In genomic region chr7:99992330-99993037, GRCh38 we compare ENCODE assay signal across 1 cellular context.
TF ChIP-seq lines count a peak whose summit lies in the region.

No MANE protein-coding gene starts in this region.

TF ChIP-seq in K562, 482 proteins besides CTCF, POLR2A, EP300 and RAD21:
- TF ChIP-seq TFE3 (CRISPR knock-in tag; IDR thresholded peaks at IDR 0.05) = peak; percentile 75
- no peak for TF ChIP-seq RFX1 (IDR thresholded peaks at IDR 0.05)
- TF ChIP-seq STAG1 (CRISPR knock-in tag; IDR thresholded peaks at IDR 0.05; ENCODE audit: borderline replicate concordance) = no peak
- TF ChIP-seq, protein P1, sequence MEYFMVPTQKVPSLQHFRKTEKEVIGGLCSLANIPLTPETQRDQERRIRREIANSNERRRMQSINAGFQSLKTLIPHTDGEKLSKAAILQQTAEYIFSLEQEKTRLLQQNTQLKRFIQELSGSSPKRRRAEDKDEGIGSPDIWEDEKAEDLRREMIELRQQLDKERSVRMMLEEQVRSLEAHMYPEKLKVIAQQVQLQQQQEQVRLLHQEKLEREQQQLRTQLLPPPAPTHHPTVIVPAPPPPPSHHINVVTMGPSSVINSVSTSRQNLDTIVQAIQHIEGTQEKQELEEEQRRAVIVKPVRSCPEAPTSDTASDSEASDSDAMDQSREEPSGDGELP (CRISPR knock-in tag; IDR thresholded peaks at IDR 0.05; ENCODE audit: borderline replicate concordance) = 0 out of 2 replicates have a peak, but pooled peaks have one; percentile 21
- TF ChIP-seq, protein P2, sequence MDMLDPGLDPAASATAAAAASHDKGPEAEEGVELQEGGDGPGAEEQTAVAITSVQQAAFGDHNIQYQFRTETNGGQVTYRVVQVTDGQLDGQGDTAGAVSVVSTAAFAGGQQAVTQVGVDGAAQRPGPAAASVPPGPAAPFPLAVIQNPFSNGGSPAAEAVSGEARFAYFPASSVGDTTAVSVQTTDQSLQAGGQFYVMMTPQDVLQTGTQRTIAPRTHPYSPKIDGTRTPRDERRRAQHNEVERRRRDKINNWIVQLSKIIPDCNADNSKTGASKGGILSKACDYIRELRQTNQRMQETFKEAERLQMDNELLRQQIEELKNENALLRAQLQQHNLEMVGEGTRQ (CRISPR knock-in tag; IDR thresholded peaks at IDR 0.05) = peak; percentile 11; the same call in 1 of the 2 replicates
- TF ChIP-seq NUFIP1 (IDR thresholded peaks at IDR 0.05; ENCODE audit: partially characterized antibody) = no peak
- 0 out of 2 replicates have a peak, but pooled peaks have one; percentile 27 for TF ChIP-seq TOE1 (IDR thresholded peaks at IDR 0.05; ENCODE audit: borderline replicate concordance)
- no peak for TF ChIP-seq TOE1 (CRISPR knock-in tag; IDR thresholded peaks at IDR 0.05; ENCODE audit: borderline replicate concordance, low read depth)
- no peak for TF ChIP-seq ZNF311 (CRISPR knock-in tag; IDR thresholded peaks at IDR 0.05)
- TF ChIP-seq RAD51 (IDR thresholded peaks at IDR 0.05; ENCODE audit: borderline replicate concordance, low read depth) = peak; percentile 68
- TF ChIP-seq, protein P3, sequence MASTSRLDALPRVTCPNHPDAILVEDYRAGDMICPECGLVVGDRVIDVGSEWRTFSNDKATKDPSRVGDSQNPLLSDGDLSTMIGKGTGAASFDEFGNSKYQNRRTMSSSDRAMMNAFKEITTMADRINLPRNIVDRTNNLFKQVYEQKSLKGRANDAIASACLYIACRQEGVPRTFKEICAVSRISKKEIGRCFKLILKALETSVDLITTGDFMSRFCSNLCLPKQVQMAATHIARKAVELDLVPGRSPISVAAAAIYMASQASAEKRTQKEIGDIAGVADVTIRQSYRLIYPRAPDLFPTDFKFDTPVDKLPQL (IDR thresholded peaks at IDR 0.05; ENCODE audit: extremely low read depth, insufficient read length) = no peak
- TF ChIP-seq CBFA2T2 (conservative IDR thresholded peaks at IDR 0.05) = 0 out of 2 replicates have a peak, but pooled peaks have one; percentile 7
- TF ChIP-seq NCOA4 (IDR thresholded peaks at IDR 0.05; ENCODE audit: partially characterized antibody) = no peak
- TF ChIP-seq USF1 (CRISPR knock-in tag; IDR thresholded peaks at IDR 0.05) = peak; percentile 29
- TF ChIP-seq ASH1L (IDR thresholded peaks at IDR 0.05; ENCODE audit: borderline replicate concordance, low read depth, partially characterized antibody) = no peak
- TF ChIP-seq ZC3H11A (IDR thresholded peaks at IDR 0.05; ENCODE audit: low read depth, low read length) = no peak
- no peak for TF ChIP-seq ILF3 (IDR thresholded peaks at IDR 0.05; ENCODE audit: borderline replicate concordance)
- no peak for TF ChIP-seq CXXC5 (CRISPR knock-in tag; IDR thresholded peaks at IDR 0.05)
- no peak for TF ChIP-seq ZNF316 (IDR thresholded peaks at IDR 0.05)
